Comparison of ENCODE assay signal across 24 cellular contexts in genomic region chr14:73945159-73945670, GRCh38.
"Had no signal": no experiment of that assay in that cellular context is flagged by ENCODE, and none has a peak within 500 bp of the region (broad histone marks: within the 10 kb centered on the region; RNA-seq: fewer than 3 reads in every experiment).

No MANE protein-coding gene starts in this region.

- H3K36me3 Mint-ChIP-seq: activated naive CD8-positive, alpha-beta T cell treated with anti-CD3 and anti-CD28 coated beads, Interleukin-2, amount 10 ng/mL, durations not matched to agents 7 days and 5 days; natural killer cell treated with Interleukin-12 subunit alpha and Interleukin-12 subunit beta and Interleukin-15 and Interleukin-18, amount 100 ng/mL, for 72 hours had no signal

- H3K36me3 ChIP-seq: neutrophil, ovary had no signal

- H3K27me3 Mint-ChIP-seq: activated naive CD8-positive, alpha-beta T cell treated with anti-CD3 and anti-CD28 coated beads, Interleukin-2, amount 10 ng/mL, durations not matched to agents 7 days and 5 days; natural killer cell treated with Interleukin-12 subunit alpha and Interleukin-12 subunit beta and Interleukin-15 and Interleukin-18, amount 100 ng/mL, for 72 hours; stimulated activated naive CD8-positive, alpha-beta T cell treated with anti-CD3 and anti-CD28 coated beads, Interleukin-15, amount 100 ng/mL, for 72 hours had no signal

- H3K27me3 ChIP-seq: heart right ventricle, neutrophil, ovary, suprapubic skin, vagina had no signal

- H3K27ac ChIP-seq: neutrophil, ovary, suprapubic skin, vagina had no signal

- H3K27ac Mint-ChIP-seq: activated naive CD8-positive, alpha-beta T cell treated with anti-CD3 and anti-CD28 coated beads, Interleukin-2, amount 10 ng/mL, durations not matched to agents 7 days and 5 days; endodermal cell; natural killer cell treated with Interleukin-12 subunit alpha and Interleukin-12 subunit beta and Interleukin-15 and Interleukin-18, amount 100 ng/mL, for 72 hours; stimulated activated naive CD8-positive, alpha-beta T cell treated with anti-CD3 and anti-CD28 coated beads, Interleukin-15, amount 100 ng/mL, for 72 hours had no signal

- ATAC-seq: activated T-cell treated with anti-CD3 and anti-CD28 coated beads, Interleukin-2, amount 50 U/mL, for 4 hours; left lobe of liver; natural killer cell treated with Interleukin-12 subunit alpha and Interleukin-12 subunit beta and Interleukin-15 and Interleukin-18, amount 100 ng/mL, for 72 hours; right cardiac atrium; stimulated activated naive CD8-positive, alpha-beta T cell treated with anti-CD3 and anti-CD28 coated beads, Interleukin-15, amount 100 ng/mL, for 72 hours had no signal

- H3K9me3 Mint-ChIP-seq: activated naive CD8-positive, alpha-beta T cell treated with anti-CD3 and anti-CD28 coated beads, Interleukin-2, amount 10 ng/mL, durations not matched to agents 7 days and 5 days; activated T-cell treated with anti-CD3 and anti-CD28 coated beads, Interleukin-2, amount 50 U/mL, for 4 hours; endodermal cell; natural killer cell treated with Interleukin-12 subunit alpha and Interleukin-12 subunit beta and Interleukin-15 and Interleukin-18, amount 100 ng/mL, for 72 hours; stimulated activated naive CD8-positive, alpha-beta T cell treated with anti-CD3 and anti-CD28 coated beads, Interleukin-15, amount 100 ng/mL, for 72 hours had no signal

- H3K4me3 Mint-ChIP-seq: activated naive CD8-positive, alpha-beta T cell treated with anti-CD3 and anti-CD28 coated beads, Interleukin-2, amount 10 ng/mL, durations not matched to agents 7 days and 5 days; activated T-cell treated with anti-CD3 and anti-CD28 coated beads, Interleukin-2, amount 50 U/mL, for 4 hours; endodermal cell; natural killer cell treated with Interleukin-12 subunit alpha and Interleukin-12 subunit beta and Interleukin-15 and Interleukin-18, amount 100 ng/mL, for 72 hours; stimulated activated naive CD8-positive, alpha-beta T cell treated with anti-CD3 and anti-CD28 coated beads, Interleukin-15, amount 100 ng/mL, for 72 hours had no signal

- H3K4me1 Mint-ChIP-seq: endodermal cell had no signal

- H3K4me3 ChIP-seq: heart right ventricle, ovary, suprapubic skin, vagina had no signal

- H3K9me3 ChIP-seq: heart right ventricle, neutrophil, ovary, suprapubic skin, vagina had no signal

- DNase-seq: activated CD4-positive, alpha-beta T cell treated with anti-CD3 and anti-CD28 coated beads for 4 hours; activated CD4-positive, alpha-beta T cell treated with anti-CD3 and anti-CD28 coated beads, Interleukin-2, amount 50 U/mL, for 48 hours; activated CD4-positive, CD25-positive, alpha-beta regulatory T cell; activated CD8-positive, alpha-beta memory T cell treated with anti-CD3 and anti-CD28 coated beads, Interleukin-2, amount 50 U/mL, for 48 hours; activated naive CD4-positive, alpha-beta T cell treated with Interleukin-2 at 50 U/mL for 16 hours; activated naive CD8-positive, alpha-beta T cell treated with anti-CD3 and anti-CD28 coated beads, Interleukin-2, amount 10 ng/mL, durations not matched to agents 7 days and 5 days; activated T-cell treated with anti-CD3 and anti-CD28 coated beads, Interleukin-2, amount 50 U/mL, for 4 hours; amygdala; cerebellar nuclear complex; cortex of kidney; endodermal cell; erythroblast; foreskin fibroblast; heart right ventricle; ovary; right cardiac atrium; stimulated activated CD4-positive, alpha-beta T cell treated with anti-CD3 and anti-CD28 coated beads, Interleukin-1b, Interleukin-23, amount 100 ng/mL, for 48 hours; stimulated activated naive CD8-positive, alpha-beta T cell treated with anti-CD3 and anti-CD28 coated beads, Interleukin-15, amount 100 ng/mL, for 72 hours; trophoblast cell had no signal
